ENCODE assay signal across 8 cellular contexts in genomic region chr16:30893744-30894539, GRCh38. TPM values are rescaled to one million over a fixed set of nuclear protein-coding genes. Genes with fewer than 3 reads are reported as not detected.
DNase-seq lines count a peak whose midpoint lies in the region; ATAC-seq and TF ChIP-seq lines count a peak whose summit lies in the region.

BCL7C (minus strand) TSS chr16:30894077; CDS start chr16:30893944, 133 bp downstream.

- H3K27me3 ChIP-seq in right atrium auricular region (no peaks in the 10 kb centered on the region), uterus (no peaks in the 10 kb centered on the region)

- H3K36me3 ChIP-seq in right atrium auricular region (peaks cover 15% of the 10 kb centered on the region), uterus (no peaks in the 10 kb centered on the region)

- H3K27ac ChIP-seq in right atrium auricular region (peak within 1 kb of the TSS; percentile 87 to 99), uterus (peak within 1 kb of the TSS; percentile 99 to 100)

- ATAC-seq in HG02571 (IDR thresholded peaks at IDR 0.05; ENCODE audit: unreplicated experiment): peak; percentile 52
- ATAC-seq in T-helper 17 cell: peak; percentile 82

- H3K4me3 ChIP-seq in right atrium auricular region (peak within 1 kb of the TSS; percentile 72 to 84), uterus (peak within 1 kb of the TSS; percentile 65 to 67)

- intact Hi-C loops in uterus (cut with DNase I; ENCODE audit: low total_unique reads): no loop called here

- peaks cover 22% of the 10 kb centered on the region for H3K4me1 Mint-ChIP-seq in T-helper 17 cell

- peak within 1 kb of the TSS; percentile 62 for H3K27ac Mint-ChIP-seq in T-helper 17 cell

- H3K9me3 ChIP-seq in T-helper 17 cell (ENCODE audit: control insufficient read depth, low read length, poor library complexity, severe bottlenecking) (no peaks in the 10 kb centered on the region), right atrium auricular region (no peaks in the 10 kb centered on the region), uterus (no peaks in the 10 kb centered on the region)

- H3K4me3 Mint-ChIP-seq in T-helper 17 cell: peak within 1 kb of the TSS; percentile 96

- H3K4me1 ChIP-seq in right atrium auricular region: peaks cover 0 to 45% of the 10 kb centered on the region in 2 donors
- peaks cover 6 to 7% of the 10 kb centered on the region in 2 donors for H3K4me1 ChIP-seq in uterus

- H3K27me3 Mint-ChIP-seq in T-helper 17 cell: no peaks in the 10 kb centered on the region

- DNase-seq in NCI-H1048 (lab: John Stamatoyannopoulos, UW): peak; percentile 38
- DNase-seq in T-helper 17 cell: peak; percentile 53 to 82 (median 77)
- DNase-seq in amygdala (lab: John Stamatoyannopoulos, UW): peak in 54 of 56 donors; percentile 30 to 93 (median 72)
- DNase-seq in right atrium auricular region (ENCODE audit: low spot score): peak; percentile 89
- DNase-seq in putamen (ENCODE audit: low spot score): peak; percentile 88
- peak; percentile 88 to 92 for DNase-seq in uterus

- peak; percentile 36; the same call in 1 of the 3 replicates for TF ChIP-seq CTCF in GM12872 (IDR thresholded peaks at IDR 0.05; ENCODE audit: insufficient read depth, low read depth, low read length)
- peak; percentile 38 to 72 for TF ChIP-seq CTCF in right atrium auricular region (IDR thresholded peaks at IDR 0.05)
- TF ChIP-seq CTCF in uterus (IDR thresholded peaks at IDR 0.05): peak; percentile 49 to 73 (median 68)

- peaks cover 3% of the 10 kb centered on the region for H3K36me3 Mint-ChIP-seq in T-helper 17 cell (ENCODE audit: low read depth)

- peak; percentile 26 to 72 for TF ChIP-seq POLR2A in uterus (IDR thresholded peaks at IDR 0.05)

RNA-seq across cellular contexts. Expression of gene BCL7C, which starts in this region (rescaled TPM):
- total RNA-seq in T-helper 17 cell (10 to 100 TPM; 22.5 to 22.8 TPM), right atrium auricular region (10 to 100 TPM; 21.1 to 35.1 TPM), uterus (10 to 100 TPM; 16.5 to 44.8 (median 35.2) TPM)

Comparison
In these comparisons a context has a peak if more than half of its experiments do, and no peak if none do; other contexts are left out.
1. Peak in every context shown above with its lines: DNase-seq, ATAC-seq, H3K4me3 ChIP-seq and H3K27ac ChIP-seq.
2. DNase-seq: peak in every context shown above with its lines; median percentile 90 in uterus; 89 in right atrium auricular region; 88 in putamen; 77 in T-helper 17 cell; 72 in amygdala; 38 in NCI-H1048.